ENCODE assay signal across 8 cellular contexts in genomic region chr9:110217656-110218099, GRCh38. TPM values are rescaled to one million over a fixed set of nuclear protein-coding genes. Genes with fewer than 3 reads are reported as not detected.
A peak's percentile ranks its signal among the peaks of the same experiment; 100 is the strongest.
DNase-seq lines count a peak whose midpoint lies in the region; ATAC-seq and TF ChIP-seq lines count a peak whose summit lies in the region.

No MANE protein-coding gene starts in this region.

- no peaks in the 10 kb centered on the region for H3K36me3 ChIP-seq in ascending aorta

- no peak for TF ChIP-seq POLR2A in NB4 (IDR thresholded peaks at IDR 0.05; ENCODE audit: extremely low read depth, insufficient read length)

- H3K4me3 Mint-ChIP-seq in activated naive CD4-positive, alpha-beta T cell treated with anti-CD3 and anti-CD28 coated beads for 36 hours: no peak overlapping the region

- DNase-seq in SKM-1 (lab: John Stamatoyannopoulos, UW; ENCODE audit: unreplicated experiment): peak; percentile 1
- DNase-seq in SKM-1 treated with dmso at 0.1 percent for 144 hours (lab: John Stamatoyannopoulos, UW; ENCODE audit: unreplicated experiment): no peak
- DNase-seq in NB4 (ENCODE audit: low read depth): peak; percentile 63
- DNase-seq in ascending aorta (ENCODE audit: low spot score in 2 of 2): peak in 1 of 2 donors; percentile 52
- peak; percentile 49 for DNase-seq in left kidney (ENCODE audit: low read depth, low spot score)
- DNase-seq in activated naive CD4-positive, alpha-beta T cell treated with anti-CD3 and anti-CD28 coated beads for 36 hours: no peak

- ATAC-seq in GM21737 (IDR thresholded peaks at IDR 0.05; ENCODE audit: unreplicated experiment): no peak
- no peak for ATAC-seq in HG03442 (IDR thresholded peaks at IDR 0.05; ENCODE audit: unreplicated experiment)

- no peaks in the 10 kb centered on the region for H3K4me1 ChIP-seq in ascending aorta

- H3K27me3 ChIP-seq in ascending aorta: no peaks in the 10 kb centered on the region

- H3K9me3 Mint-ChIP-seq in activated naive CD4-positive, alpha-beta T cell treated with anti-CD3 and anti-CD28 coated beads for 36 hours: no peaks in the 10 kb centered on the region

- intact Hi-C loops in ascending aorta (cut with DNase I): loop anchor here (2.0 kb wide), 2 partner anchors 35 to 315 kb away; no protein-coding TSS in a partner anchor
- intact Hi-C loops in activated naive CD4-positive, alpha-beta T cell treated with anti-CD3 and anti-CD28 coated beads for 36 hours (cut with micrococcal nuclease): loop anchor here (1.0 to 2.0 kb wide), 4 partner anchors 34 to 777 kb away; no protein-coding TSS in a partner anchor

- H3K4me1 Mint-ChIP-seq in activated naive CD4-positive, alpha-beta T cell treated with anti-CD3 and anti-CD28 coated beads for 36 hours (ENCODE audit: low read depth): no peaks in the 10 kb centered on the region

- no peak overlapping the region for H3K27ac Mint-ChIP-seq in activated naive CD4-positive, alpha-beta T cell treated with anti-CD3 and anti-CD28 coated beads for 36 hours

- CTCF ChIA-PET in activated naive CD4-positive, alpha-beta T cell treated with anti-CD3 and anti-CD28 coated beads for 36 hours (lab: Charles Lee): interaction anchor here (0.6 to 2.6 kb wide), 11 partner anchors 10 to 643 kb away, joined by 3 to 14 read pairs (median 3); no protein-coding TSS in a partner anchor

- H3K9me3 ChIP-seq in ascending aorta: no peaks in the 10 kb centered on the region

- H3K27ac ChIP-seq in ascending aorta: no peak overlapping the region

- TF ChIP-seq CTCF in NB4 (IDR thresholded peaks at IDR 0.05; ENCODE audit: low read depth, low read length) (peak; percentile 45), ascending aorta (IDR thresholded peaks at IDR 0.05) (peak; percentile 66 to 82 (median 73))

- no peaks in the 10 kb centered on the region for H3K36me3 Mint-ChIP-seq in activated naive CD4-positive, alpha-beta T cell treated with anti-CD3 and anti-CD28 coated beads for 36 hours (ENCODE audit: low read depth)

- H3K4me3 ChIP-seq in NB4 (ENCODE audit: low read depth, low read length): no peak overlapping the region
- H3K4me3 ChIP-seq in ascending aorta: no peak overlapping the region

- no peaks in the 10 kb centered on the region for H3K27me3 Mint-ChIP-seq in activated naive CD4-positive, alpha-beta T cell treated with anti-CD3 and anti-CD28 coated beads for 36 hours (ENCODE audit: low read depth)

RNA-seq across cellular contexts. Expression of gene C9orf152, which starts 9.7 kb away (rescaled TPM):
- total RNA-seq in ascending aorta: not detected
- not detected for total RNA-seq in activated naive CD4-positive, alpha-beta T cell treated with anti-CD3 and anti-CD28 coated beads for 36 hours

RNA-seq across cellular contexts. Expression of gene TXN, which starts 38.6 kb away (rescaled TPM):
- 28.9 TPM for total RNA-seq in ascending aorta
- total RNA-seq in activated naive CD4-positive, alpha-beta T cell treated with anti-CD3 and anti-CD28 coated beads for 36 hours: 100 to 1,000 TPM; 460 to 475 TPM

Comparison
In these comparisons a context has a peak if more than half of its experiments do, and no peak if none do; other contexts are left out.
1. DNase-seq: peak in SKM-1 (single experiment), NB4 (single experiment) and left kidney (single experiment); none in SKM-1 treated with dmso at 0.1 percent for 144 hours (single experiment) and activated naive CD4-positive, alpha-beta T cell treated with anti-CD3 and anti-CD28 coated beads for 36 hours (single experiment).
2. RNA of gene TXN, which starts 38.6 kb away (total RNA-seq): 460 to 475 TPM in activated naive CD4-positive, alpha-beta T cell treated with anti-CD3 and anti-CD28 coated beads for 36 hours; 28.9 TPM in ascending aorta (single experiment); every median in the first group is over 10 times any median in the second.